32 cellular contexts compared by ENCODE assay signal in genomic region chr5:56807698-56808097, GRCh38.
"Had no signal": no experiment of that assay in that cellular context is flagged by ENCODE, and none has a peak within 500 bp of the region (broad histone marks: within the 10 kb centered on the region; RNA-seq: fewer than 3 reads in every experiment).

No MANE protein-coding gene starts in this region.

- H3K4me1 Mint-ChIP-seq: mesothelial cell of epicardium had no signal

- ATAC-seq: activated CD4-positive, CD25-positive, alpha-beta regulatory T cell treated with anti-CD3 and anti-CD28 coated beads, Interleukin-2, amount 50 U/mL, for 24 hours; activated T-cell treated with anti-CD3 and anti-CD28 coated beads, Interleukin-2, amount 50 U/mL, for 4 hours; activated T-helper 17 cell treated with anti-CD3 and anti-CD28 coated beads, Interleukin-2, amount 50 U/mL, for 72 hours; effector memory CD8-positive, alpha-beta T cell; gastroesophageal sphincter; left cardiac atrium; naive thymus-derived CD4-positive, alpha-beta T cell; sciatic nerve; stimulated activated effector memory CD8-positive, alpha-beta T cell treated with anti-CD3 and anti-CD28 coated beads, Interleukin-12 subunit alpha, Interleukin-12 subunit beta, amount 100 ng/mL, for 72 hours; upper lobe of right lung had no signal

- H3K27me3 ChIP-seq: brain microvascular endothelial cell, gastroesophageal sphincter, hepatocyte, ovary, stomach, thyroid gland, upper lobe of right lung had no signal

- H3K4me2 ChIP-seq: hepatocyte had no signal

- H3K36me3 ChIP-seq: brain microvascular endothelial cell, gastroesophageal sphincter, ovary, stomach, thyroid gland, upper lobe of right lung had no signal

- H3K27ac ChIP-seq: brain microvascular endothelial cell, gastroesophageal sphincter, hepatocyte, ovary, skin epidermis, stomach, thyroid gland, upper lobe of right lung, VCaP had no signal

- H2AFZ ChIP-seq: hepatocyte had no signal

- H3K36me3 Mint-ChIP-seq: mesothelial cell of epicardium; stimulated activated effector memory CD8-positive, alpha-beta T cell treated with anti-CD3 and anti-CD28 coated beads, Interleukin-12 subunit alpha, Interleukin-12 subunit beta, amount 100 ng/mL, for 72 hours had no signal

- DNase-seq: activated CD4-positive, alpha-beta T cell treated with anti-CD3 and anti-CD28 coated beads for 48 hours; activated CD4-positive, alpha-beta T cell treated with anti-CD3 and anti-CD28 coated beads, Interleukin-2, amount 50 U/mL, for 48 hours; activated gamma-delta T cell treated with Interleukin-2 at 50 U/mL for 16 hours; activated naive CD4-positive, alpha-beta T cell treated with anti-CD3 and anti-CD28 coated beads, Interleukin-2, amount 50 U/mL, for 16 hours; activated T-cell treated with anti-CD3 and anti-CD28 coated beads, Interleukin-2, amount 50 U/mL, for 4 hours; amniotic stem cell; brain microvascular endothelial cell; cortex of kidney; effector memory CD8-positive, alpha-beta T cell; erythroblast; islet precursor cell; left cardiac atrium; mammary epithelial cell; naive thymus-derived CD4-positive, alpha-beta T cell; ovary; retina; stimulated activated CD4-positive, alpha-beta T cell treated with anti-CD3 and anti-CD28 coated beads, Interleukin-4, amount 100 ng/mL, for 24 hours; stomach; thyroid gland; upper lobe of right lung had no signal

- H3K9me3 Mint-ChIP-seq: activated T-cell treated with anti-CD3 and anti-CD28 coated beads, Interleukin-2, amount 50 U/mL, for 4 hours; activated T-helper 17 cell treated with anti-CD3 and anti-CD28 coated beads, Interleukin-2, amount 50 U/mL, for 72 hours; effector memory CD8-positive, alpha-beta T cell; mesothelial cell of epicardium; stimulated activated effector memory CD8-positive, alpha-beta T cell treated with anti-CD3 and anti-CD28 coated beads, Interleukin-12 subunit alpha, Interleukin-12 subunit beta, amount 100 ng/mL, for 72 hours had no signal

- H3K27ac Mint-ChIP-seq: activated T-helper 17 cell treated with anti-CD3 and anti-CD28 coated beads, Interleukin-2, amount 50 U/mL, for 72 hours; effector memory CD8-positive, alpha-beta T cell; mesothelial cell of epicardium; naive thymus-derived CD4-positive, alpha-beta T cell; progenitor cell of endocrine pancreas; stimulated activated effector memory CD8-positive, alpha-beta T cell treated with anti-CD3 and anti-CD28 coated beads, Interleukin-12 subunit alpha, Interleukin-12 subunit beta, amount 100 ng/mL, for 72 hours had no signal

- FAIRE-seq: astrocyte, TTC549 had no signal

- H3K79me2 ChIP-seq: hepatocyte had no signal

- H3K4me3 Mint-ChIP-seq: activated T-cell treated with anti-CD3 and anti-CD28 coated beads, Interleukin-2, amount 50 U/mL, for 4 hours; activated T-helper 17 cell treated with anti-CD3 and anti-CD28 coated beads, Interleukin-2, amount 50 U/mL, for 72 hours; effector memory CD8-positive, alpha-beta T cell; mesothelial cell of epicardium; naive thymus-derived CD4-positive, alpha-beta T cell; stimulated activated effector memory CD8-positive, alpha-beta T cell treated with anti-CD3 and anti-CD28 coated beads, Interleukin-12 subunit alpha, Interleukin-12 subunit beta, amount 100 ng/mL, for 72 hours had no signal

- H3K4me3 ChIP-seq: gastroesophageal sphincter, hepatocyte, ovary, skin epidermis, stomach, thyroid gland, upper lobe of right lung had no signal

- H3K9me3 ChIP-seq: gastroesophageal sphincter, ovary, stomach, thyroid gland, upper lobe of right lung had no signal

- H3K27me3 Mint-ChIP-seq: activated T-helper 17 cell treated with anti-CD3 and anti-CD28 coated beads, Interleukin-2, amount 50 U/mL, for 72 hours; naive thymus-derived CD4-positive, alpha-beta T cell had no signal

- H3K4me1 ChIP-seq: gastroesophageal sphincter, stomach, thyroid gland, upper lobe of right lung had no signal
